In the genomic region with DNA sequence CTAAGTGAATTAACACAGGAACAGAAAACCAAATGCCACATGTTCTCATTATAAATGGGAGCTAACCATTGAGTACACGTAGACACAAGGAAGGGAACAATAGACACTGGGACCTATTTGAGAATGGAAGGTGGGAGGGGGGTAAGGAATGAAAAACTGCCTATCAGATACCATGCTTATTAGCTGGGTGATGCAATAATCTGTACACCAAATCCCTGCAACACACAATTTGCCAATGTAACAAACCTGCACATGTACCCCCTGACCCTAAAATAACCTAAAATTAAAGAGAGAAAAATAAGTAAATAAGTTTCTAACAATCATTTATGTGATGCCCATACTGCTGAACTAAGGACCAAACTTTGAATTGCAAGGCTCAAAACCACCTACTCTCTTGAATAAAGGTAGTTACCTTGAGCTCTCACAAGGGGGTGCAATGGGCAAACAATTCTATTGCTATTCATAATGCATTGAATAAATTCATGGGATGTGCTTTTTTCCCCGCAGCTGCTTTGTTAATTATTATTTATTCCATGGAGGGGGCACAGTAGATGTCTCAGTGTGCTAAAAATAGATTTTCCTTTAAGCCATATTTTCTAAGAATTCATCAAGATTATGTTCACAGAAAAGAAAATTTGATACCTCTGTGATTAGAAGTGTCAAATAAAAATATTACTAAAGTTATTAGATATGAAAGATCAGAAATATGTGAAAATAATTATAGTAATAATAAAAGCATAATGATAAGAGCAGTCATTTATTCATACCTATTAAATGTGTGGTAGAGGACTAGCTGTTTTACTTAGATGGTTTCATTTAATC, we compare ENCODE assay signal across 8 cellular contexts.
DNase-seq lines count a peak whose midpoint lies in the region; ATAC-seq, FAIRE-seq and TF ChIP-seq lines count a peak whose summit lies in the region.

No MANE protein-coding gene starts in this region.

- TF ChIP-seq POLR2A in body of pancreas (IDR thresholded peaks at IDR 0.05) (no peak), tibial nerve (IDR thresholded peaks at IDR 0.05) (no peak)

- no peak overlapping the region for H2AFZ ChIP-seq in keratinocyte (ENCODE audit: control insufficient read depth, low read length)

- no peak overlapping the region for H3K4me2 ChIP-seq in keratinocyte (ENCODE audit: control insufficient read depth, extremely low read depth, insufficient read depth, low read depth, low read length)

- no peaks in the 10 kb centered on the region for H3K9me3 ChIP-seq in body of pancreas
- no peaks in the 10 kb centered on the region for H3K9me3 ChIP-seq in keratinocyte (ENCODE audit: control insufficient read depth, low read depth, low read length)
- no peaks in the 10 kb centered on the region for H3K9me3 ChIP-seq in tibial nerve

- dilution Hi-C loops in keratinocyte (cut with MboI; ENCODE audit: extremely low pct_ligation_motif_present, low sequenced_read_pairs) = no loop called here

- no peaks in the 10 kb centered on the region for H3K79me2 ChIP-seq in keratinocyte (ENCODE audit: control insufficient read depth, insufficient read depth, low read length)

- H3K9me1 ChIP-seq in keratinocyte (ENCODE audit: control insufficient read depth, extremely low read depth, insufficient read depth, low read length) = no peaks in the 10 kb centered on the region

- H4K20me1 ChIP-seq in keratinocyte (ENCODE audit: control insufficient read depth, extremely low read depth, insufficient read depth, low read length) = no peaks in the 10 kb centered on the region

- no peak overlapping the region for H3K9ac ChIP-seq in keratinocyte (ENCODE audit: control insufficient read depth, extremely low read depth, insufficient read depth, low read length)

- no peaks in the 10 kb centered on the region for H3K36me3 ChIP-seq in body of pancreas (replicated peaks in 1 of 2; ENCODE audit: insufficient read depth in 1 of 2, low read depth in 2 of 2)
- H3K36me3 ChIP-seq in keratinocyte (ENCODE audit: control insufficient read depth in 2 of 2, extremely low read depth in 1 of 2, insufficient read depth in 2 of 2, low read length in 2 of 2) = no peaks in the 10 kb centered on the region
- H3K36me3 ChIP-seq in tibial nerve = no peaks in the 10 kb centered on the region

- H3K27ac ChIP-seq in body of pancreas (no peak overlapping the region), keratinocyte (ENCODE audit: control insufficient read depth, insufficient read depth, low read length) (no peak overlapping the region), tibial nerve (no peak overlapping the region)

- H3K27me3 ChIP-seq in body of pancreas (no peaks in the 10 kb centered on the region), keratinocyte (ENCODE audit: control insufficient read depth, extremely low read depth, insufficient read depth, low read length) (no peaks in the 10 kb centered on the region), tibial nerve (no peaks in the 10 kb centered on the region)

- WGBS in body of pancreas, 2 donors = 2 to 3% methylated on average over 2 of the region's 2 CpGs
- 7 to 8% methylated on average over 2 of the region's 2 CpGs for WGBS in tibial nerve, 2 donors

- intact Hi-C loops in body of pancreas (cut with DNase I) = loop anchor here (10.0 kb wide), 1 partner anchor 241 kb away; no protein-coding TSS in a partner anchor

- H3K4me3 ChIP-seq in body of pancreas (no peak overlapping the region), keratinocyte (ENCODE audit: control insufficient read depth in 2 of 3, extremely low read depth in 1 of 3, insufficient read depth in 2 of 3, low read depth in 1 of 3, low read length in 3 of 3) (no peak overlapping the region), tibial nerve (no peak overlapping the region)

- no peak for TF ChIP-seq EP300 in tibial nerve (IDR thresholded peaks at IDR 0.05)

- peak; percentile 86 for FAIRE-seq in keratinocyte (lab: Jason Lieb, UNC)

- DNase-seq in stimulated activated CD4-positive, alpha-beta T cell treated with anti-CD3 and anti-CD28 coated beads, Interleukin-12 subunit alpha, Interleukin-12 subunit beta, amount 100 ng/mL, for 48 hours (ENCODE audit: low read depth in 2 of 3, low spot score in 1 of 3) = peak in 2 of 3 donors; percentile 3 to 29
- DNase-seq in stimulated activated CD4-positive, alpha-beta T cell treated with anti-CD3 and anti-CD28 coated beads, Interleukin-1b, Interleukin-23, amount 100 ng/mL, for 48 hours = no peak
- DNase-seq in NCI-H524 treated with DMSO at 0.1 percent for 48 hours (lab: John Stamatoyannopoulos, UW) (peak; percentile 24), body of pancreas (peak; percentile 25 to 42 (median 32)), keratinocyte (ENCODE audit: low read depth, low spot score) (no peak), tibial nerve (ENCODE audit: low spot score in 2 of 2) (peak in 1 of 2 donors; percentile 65)

- ATAC-seq in HG03432 (IDR thresholded peaks at IDR 0.05; ENCODE audit: unreplicated experiment) = peak; percentile 72
- peak; percentile 47 for ATAC-seq in body of pancreas
- no peak for ATAC-seq in GM18858 (IDR thresholded peaks at IDR 0.05; ENCODE audit: unreplicated experiment)

- TF ChIP-seq CTCF in body of pancreas (IDR thresholded peaks at IDR 0.05) (peak; percentile 27 to 72 (median 58)), keratinocyte (optimal IDR thresholded peaks at IDR 0.05 in 1 of 3, IDR thresholded peaks at IDR 0.05 in 1 of 3, conservative IDR thresholded peaks at IDR 0.05 in 1 of 3; ENCODE audit: extremely low read depth in 1 of 3, insufficient read depth in 2 of 3, low read length in 3 of 3) (peak in 2 of 3 experiments; percentile 51 to 67), tibial nerve (IDR thresholded peaks at IDR 0.05) (peak in 4 of 5 experiments; percentile 38 to 70 (median 52))

- H3K4me1 ChIP-seq in body of pancreas (no peaks in the 10 kb centered on the region), keratinocyte (ENCODE audit: control insufficient read depth, extremely low read depth, insufficient read depth, low read length) (peaks cover 4% of the 10 kb centered on the region), tibial nerve (no peaks in the 10 kb centered on the region)

Comparison
In these comparisons a context has a peak if more than half of its experiments do, and no peak if none do; other contexts are left out.
1. DNase-seq: peak in stimulated activated CD4-positive, alpha-beta T cell treated with anti-CD3 and anti-CD28 coated beads, Interleukin-12 subunit alpha, Interleukin-12 subunit beta, amount 100 ng/mL, for 48 hours (2 of 3), NCI-H524 treated with DMSO at 0.1 percent for 48 hours (single experiment) and body of pancreas (4 of 4); none in stimulated activated CD4-positive, alpha-beta T cell treated with anti-CD3 and anti-CD28 coated beads, Interleukin-1b, Interleukin-23, amount 100 ng/mL, for 48 hours (single experiment) and keratinocyte (single experiment).
2. Peak in every context shown above with its lines, with median percentiles within 50 percentile points of each other: CTCF ChIP-seq.